9 cellular contexts compared by ENCODE assay signal in the genomic region with DNA sequence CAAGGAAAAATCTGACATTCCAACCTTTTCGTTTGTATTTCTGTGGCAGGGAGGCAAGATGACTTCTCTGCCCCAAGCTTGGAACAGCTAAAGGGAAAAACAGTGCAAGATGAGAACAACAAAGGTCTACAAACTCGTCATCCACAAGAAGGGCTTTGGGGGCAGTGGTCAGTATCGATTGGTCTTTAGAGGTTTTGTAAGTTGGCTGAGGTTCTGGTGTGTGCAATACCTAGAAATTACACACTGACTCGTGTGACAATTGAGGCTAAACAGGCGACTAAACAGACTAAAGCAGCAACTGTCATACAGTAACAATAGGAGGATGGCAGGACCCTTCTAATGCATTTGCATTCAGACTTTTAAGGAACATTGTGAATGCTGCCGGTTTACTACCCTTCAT. TPM values are rescaled to one million over a fixed set of nuclear protein-coding genes. Genes with fewer than 3 reads are reported as not detected.
A peak's percentile ranks its signal among the peaks of the same experiment; 100 is the strongest.
DNase-seq lines count a peak whose midpoint lies in the region; ATAC-seq and TF ChIP-seq lines count a peak whose summit lies in the region.
"Had no signal": no experiment of that assay in that cellular context is flagged by ENCODE, and none has a peak within 500 bp of the region (broad histone marks: within the 10 kb centered on the region; RNA-seq: fewer than 3 reads in every experiment).

No MANE protein-coding gene starts in this region.

- peaks cover 0 to 26% (median 18%) of the 10 kb centered on the region in 9 donors for H3K36me3 ChIP-seq in heart left ventricle
- peaks cover 0 to 11% (median 0%) of the 10 kb centered on the region in 4 donors for H3K36me3 ChIP-seq in right lobe of liver
- H3K36me3 ChIP-seq in transverse colon, result peaks cover 0 to 5% (median 2%) of the 10 kb centered on the region in 4 donors
- no peaks in the 10 kb centered on the region for H3K36me3 ChIP-seq in prostate gland

- DNase-seq in heart left ventricle (no peak), Right ventricle myocardium superior (no peak), astrocyte of the cerebellum (ENCODE audit: low read depth) (no peak), right lobe of liver (peak in 1 of 3 donors; percentile 73), transverse colon (no peak), OCI-M2 (lab: John Stamatoyannopoulos, UW; ENCODE audit: unreplicated experiment) (no peak), prostate gland (ENCODE audit: low spot score) (no peak), GM20000 (ENCODE audit: low spot score) (no peak)
- DNase-seq: aorta had no signal

- WGBS in heart left ventricle, 4 donors, result 34 to 35% (median 34%) methylated on average over 6 of the region's 6 CpGs
- WGBS in right lobe of liver (ENCODE audit: insufficient coverage, low coverage, low lambda C conversion rate, missing lambda C conversion rate), result 10% methylated on average over 6 of the region's 6 CpGs
- 26 to 50% methylated on average over 2 to 6 of the region's 6 CpGs for WGBS in transverse colon (ENCODE audit: low coverage in 1 of 2), 2 donors
- 17% methylated on average over 6 of the region's 6 CpGs for WGBS in prostate gland

- TF ChIP-seq CTCF in heart left ventricle (IDR thresholded peaks at IDR 0.05) (no peak), astrocyte of the cerebellum (IDR thresholded peaks at IDR 0.05; ENCODE audit: low read depth, low read length, missing control alignments) (no peak), right lobe of liver (IDR thresholded peaks at IDR 0.05) (no peak), transverse colon (IDR thresholded peaks at IDR 0.05) (no peak), prostate gland (IDR thresholded peaks at IDR 0.05) (no peak), GM20000 (IDR thresholded peaks at IDR 0.05; ENCODE audit: extremely low read depth, missing control alignments) (no peak)

- no peak for ATAC-seq in heart left ventricle
- ATAC-seq in Right ventricle myocardium superior (ENCODE audit: poor library complexity), result no peak
- ATAC-seq in right lobe of liver, result peak; percentile 1 to 45 (median 14)

- no peak for TF ChIP-seq EP300 in transverse colon (IDR thresholded peaks at IDR 0.05; ENCODE audit: low read depth)

- H3K9me3 ChIP-seq in heart left ventricle (no peaks in the 10 kb centered on the region), right lobe of liver (no peaks in the 10 kb centered on the region), transverse colon (no peaks in the 10 kb centered on the region), prostate gland (no peaks in the 10 kb centered on the region)

- H3K27ac ChIP-seq in heart left ventricle, result peak overlapping the region in 6 of 12 donors; percentile 91 to 99 (median 94)
- H3K27ac ChIP-seq in right lobe of liver, result peak overlapping the region; percentile 69 to 89 (median 81)
- H3K27ac ChIP-seq in transverse colon, result peak overlapping the region; percentile 92 to 98 (median 95)
- H3K27ac ChIP-seq in prostate gland, result peak overlapping the region in 1 of 2 donors; percentile 91

- no peaks in the 10 kb centered on the region for H3K27me3 ChIP-seq in heart left ventricle
- no peaks in the 10 kb centered on the region for H3K27me3 ChIP-seq in right lobe of liver
- H3K27me3 ChIP-seq in transverse colon, result no peaks in the 10 kb centered on the region
- no peaks in the 10 kb centered on the region for H3K27me3 ChIP-seq in prostate gland (replicated peaks; ENCODE audit: insufficient read depth)

- peaks cover 3 to 40% (median 30%) of the 10 kb centered on the region in 12 donors for H3K4me1 ChIP-seq in heart left ventricle
- peaks cover 0 to 34% (median 15%) of the 10 kb centered on the region in 4 donors for H3K4me1 ChIP-seq in right lobe of liver
- peaks cover 13 to 37% (median 24%) of the 10 kb centered on the region in 4 donors for H3K4me1 ChIP-seq in transverse colon
- H3K4me1 ChIP-seq in prostate gland (replicated peaks), result no peaks in the 10 kb centered on the region

- in situ Hi-C loops in astrocyte of the cerebellum (cut with HindIII; ENCODE audit: low sequenced_read_pairs) (no loop called here), transverse colon (cut with MboI; ENCODE audit: low pct_ligation_motif_present in 1 of 4, low pct_unique_long_range_greater_than_20kb in 1 of 4, low sequenced_read_pairs in 3 of 4) (no loop called here)

- H3K4me3 ChIP-seq in heart left ventricle (peak overlapping the region in 7 of 12 donors; percentile 69 to 97 (median 92)), astrocyte of the cerebellum (ENCODE audit: low read depth, low read length) (peak overlapping the region; percentile 62), right lobe of liver (peak overlapping the region; percentile 72 to 97 (median 80)), transverse colon (peak overlapping the region in 3 of 4 donors; percentile 78 to 88 (median 87)), prostate gland (no peak overlapping the region)

- no peak for TF ChIP-seq POLR2A in heart left ventricle (IDR thresholded peaks at IDR 0.05)
- no peak for TF ChIP-seq POLR2A in right lobe of liver (IDR thresholded peaks at IDR 0.05)
- no peak for TF ChIP-seq POLR2A in transverse colon (IDR thresholded peaks at IDR 0.05)
- TF ChIP-seq POLR2A in prostate gland (IDR thresholded peaks at IDR 0.05), result no peak

- intact Hi-C loops in heart left ventricle (cut with DNase I), result loop anchor here in 5 of 10 donors (5.0 to 10.0 kb wide), 8 partner anchors 78 to 408 kb away; a partner anchor contains a TSS
- intact Hi-C loops in Right ventricle myocardium superior (cut with DNase I), result loop anchor here (10.0 kb wide), 2 partner anchors 90 to 190 kb away; a partner anchor contains a TSS
- intact Hi-C loops in right lobe of liver (cut with DNase I), result no loop called here
- intact Hi-C loops in transverse colon (cut with DNase I; ENCODE audit: low total_unique reads), result no loop called here
- intact Hi-C loops in prostate gland (cut with DNase I), result loop anchor here (5.0 kb wide), 2 partner anchors 73 to 93 kb away; a partner anchor contains a TSS

RNA-seq across cellular contexts. Expression of a gene that starts 1.0 kb away (rescaled TPM):
- total RNA-seq in heart left ventricle, result 10 to 100 TPM in 6 of 9 donors, 1 to 10 TPM in 3; 6.4 to 21.4 (median 13.9) TPM
- 1 to 10 TPM; 5.7 to 8.6 TPM for polyA plus RNA-seq in heart left ventricle
- total RNA-seq in Right ventricle myocardium superior, result 10.8 TPM
- 10 to 100 TPM in 5 of 6 experiments, 1 to 10 TPM in 1; 9.1 to 22.9 (median 14.6) TPM for total RNA-seq in right lobe of liver
- 10 to 100 TPM; 25.9 to 86.4 (median 45.6) TPM for total RNA-seq in transverse colon
- 10 to 100 TPM; 10.9 to 37.5 TPM for total RNA-seq in prostate gland

RNA-seq across cellular contexts. Expression of a gene that starts 4.9 kb away (rescaled TPM):
- 10 to 100 TPM in 8 of 9 donors, 1 to 10 TPM in 1; 6.6 to 29.1 (median 15.1) TPM for total RNA-seq in heart left ventricle
- polyA plus RNA-seq in heart left ventricle, result 1 to 10 TPM; 4.3 to 8.0 TPM
- total RNA-seq in Right ventricle myocardium superior, result 17.8 TPM
- total RNA-seq in right lobe of liver, result 10 to 100 TPM; 11.2 to 22.8 (median 17.0) TPM
- 10 to 100 TPM; 37.0 to 53.7 (median 49.2) TPM for total RNA-seq in transverse colon
- 10 to 100 TPM; 17.7 to 42.4 TPM for total RNA-seq in prostate gland

Comparison
In these comparisons a context has a peak if more than half of its experiments do, and no peak if none do; other contexts are left out.
1. ATAC-seq: peak in right lobe of liver (4 of 4); none in heart left ventricle (0 of 4) and Right ventricle myocardium superior (single experiment).
2. H3K4me3 ChIP-seq: peak in heart left ventricle (7 of 12), astrocyte of the cerebellum (single experiment), right lobe of liver (3 of 3) and transverse colon (3 of 4); none in prostate gland (0 of 2).
3. intact Hi-C loops: an anchor here in Right ventricle myocardium superior (10.0 kb wide) and prostate gland (5.0 kb wide); none called in right lobe of liver and transverse colon.